30 cellular contexts compared by ENCODE assay signal in genomic region chr1:171122299-171122698, GRCh38. TPM values are rescaled to one million over a fixed set of nuclear protein-coding genes. Genes with fewer than 3 reads are reported as not detected.
"Had no signal": no experiment of that assay in that cellular context is flagged by ENCODE, and none has a peak within 500 bp of the region (broad histone marks: within the 10 kb centered on the region; RNA-seq: fewer than 3 reads in every experiment).

No MANE protein-coding gene starts in this region.

- H3K27me3 ChIP-seq: dorsolateral prefrontal cortex, neutrophil, pancreas, tibial nerve, upper lobe of right lung, uterus had no signal

- H3K36me3 ChIP-seq: neutrophil, pancreas, tibial nerve, upper lobe of right lung, uterus had no signal

- H3K4me3 ChIP-seq: dorsolateral prefrontal cortex, lung, pancreas, smooth muscle cell, tibial nerve, upper lobe of right lung, uterus had no signal

- H3K9me3 Mint-ChIP-seq: stimulated activated naive CD8-positive, alpha-beta T cell treated with anti-CD3 and anti-CD28 coated beads, Interleukin-15, amount 100 ng/mL, for 72 hours had no signal

- H3K36me3 Mint-ChIP-seq: immature natural killer cell; memory B cell; natural killer cell treated with Interleukin-12 subunit alpha and Interleukin-12 subunit beta and Interleukin-15 and Interleukin-18, amount 100 ng/mL, for 72 hours had no signal

- H3K4me2 ChIP-seq: smooth muscle cell had no signal

- H3K4me1 ChIP-seq: pancreas, uterus had no signal

- H3K9me3 ChIP-seq: neutrophil, pancreas, tibial nerve, upper lobe of right lung, uterus had no signal

- H3K4me1 Mint-ChIP-seq: immature natural killer cell; memory B cell; neural crest cell; stimulated activated naive CD8-positive, alpha-beta T cell treated with anti-CD3 and anti-CD28 coated beads, Interleukin-15, amount 100 ng/mL, for 72 hours had no signal

- ATAC-seq: natural killer cell treated with Interleukin-12 subunit alpha and Interleukin-12 subunit beta and Interleukin-15 and Interleukin-18, amount 100 ng/mL, for 72 hours; pancreas; sciatic nerve; stimulated activated naive CD8-positive, alpha-beta T cell treated with anti-CD3 and anti-CD28 coated beads, Interleukin-15, amount 100 ng/mL, for 72 hours; upper lobe of right lung had no signal

- H3K4me3 Mint-ChIP-seq: immature natural killer cell; memory B cell; natural killer cell treated with Interleukin-12 subunit alpha and Interleukin-12 subunit beta and Interleukin-15 and Interleukin-18, amount 100 ng/mL, for 72 hours; neural crest cell; stimulated activated naive CD8-positive, alpha-beta T cell treated with anti-CD3 and anti-CD28 coated beads, Interleukin-15, amount 100 ng/mL, for 72 hours had no signal

- H3K27ac ChIP-seq: neutrophil, pancreas, tibial nerve had no signal

- H3K27ac Mint-ChIP-seq: immature natural killer cell; memory B cell; natural killer cell treated with Interleukin-12 subunit alpha and Interleukin-12 subunit beta and Interleukin-15 and Interleukin-18, amount 100 ng/mL, for 72 hours; stimulated activated naive CD8-positive, alpha-beta T cell treated with anti-CD3 and anti-CD28 coated beads, Interleukin-15, amount 100 ng/mL, for 72 hours had no signal

- FAIRE-seq: frontal cortex, pancreas had no signal

- DNase-seq: cerebellar nuclear complex; dorsolateral prefrontal cortex; effector CD4-positive, alpha-beta T cell; head of caudate nucleus; hypothalamus; immature natural killer cell; islet precursor cell; kidney glomerular epithelial cell; pancreas; retina; stimulated activated CD4-positive, alpha-beta T cell treated with anti-CD3 and anti-CD28 coated beads, Interleukin-12 subunit alpha, Interleukin-12 subunit beta, amount 100 ng/mL, for 4 hours; stimulated activated CD4-positive, alpha-beta T cell treated with anti-CD3 and anti-CD28 coated beads, Interleukin-1b, Interleukin-23, amount 100 ng/mL, for 48 hours; stimulated activated CD4-positive, alpha-beta T cell treated with anti-CD3 and anti-CD28 coated beads, Interleukin-4, amount 100 ng/mL, for 1 hour; stimulated activated CD8-positive, alpha-beta memory T cell treated with anti-CD3 and anti-CD28 coated beads, Interleukin-4, amount 100 ng/mL, for 48 hours; stimulated activated naive CD4-positive, alpha-beta T cell; stimulated activated naive CD8-positive, alpha-beta T cell treated with anti-CD3 and anti-CD28 coated beads, Interleukin-15, amount 100 ng/mL, for 72 hours; upper lobe of right lung; uterus had no signal

RNA-seq across cellular contexts. Expression of gene FMO3, which starts 31.6 kb away (rescaled TPM):
- total RNA-seq: frontal cortex; glomerular endothelial cell; mononuclear cell; natural killer cell treated with Interleukin-12 subunit alpha and Interleukin-12 subunit beta and Interleukin-15 and Interleukin-18, amount 100 ng/mL, for 72 hours; neural crest cell; pulmonary artery endothelial cell; smooth muscle cell had no signal
- polyA plus RNA-seq: immature natural killer cell, smooth muscle cell had no signal
